ENCODE assay signal across 11 cellular contexts in genomic region chr12:12405882-12406281, GRCh38. TPM values are rescaled to one million over a fixed set of nuclear protein-coding genes. Genes with fewer than 3 reads are reported as not detected.
DNase-seq lines count a peak whose midpoint lies in the region; ATAC-seq and TF ChIP-seq lines count a peak whose summit lies in the region.
"Had no signal": no experiment of that assay in that cellular context is flagged by ENCODE, and none has a peak within 500 bp of the region (broad histone marks: within the 10 kb centered on the region; RNA-seq: fewer than 3 reads in every experiment).

No MANE protein-coding gene starts in this region.

- in situ Hi-C loops in GM23248 (cut with MboI) = no loop called here

- peaks cover 15% of the 10 kb centered on the region; the same call in 1 of the 2 replicates for H3K79me2 ChIP-seq in GM23248 (ENCODE audit: insufficient read depth)

- H3K27me3 ChIP-seq in GM23248 (replicated peaks; ENCODE audit: insufficient read depth) = no peaks in the 10 kb centered on the region

- no peaks in the 10 kb centered on the region for H4K20me1 ChIP-seq in GM23248 (ENCODE audit: insufficient read depth)

- H3F3A ChIP-seq in GM23248 (ENCODE audit: insufficient read depth) = peaks cover 5% of the 10 kb centered on the region; the same call in 1 of the 2 replicates

- H3K36me3 Mint-ChIP-seq in WTC11 = peaks cover 11% of the 10 kb centered on the region

- no peak overlapping the region for H3K27ac ChIP-seq in GM23248

- H3K9me2 ChIP-seq in GM23248 (ENCODE audit: insufficient read depth) = no peaks in the 10 kb centered on the region

- H3K27ac Mint-ChIP-seq in WTC11 = no peak overlapping the region

- no peaks in the 10 kb centered on the region for H3K9me3 ChIP-seq in GM23248 (ENCODE audit: low read depth)

- TF ChIP-seq CTCF in WTC11 (IDR thresholded peaks at IDR 0.05) (no peak), retinal pigment epithelial cell (conservative IDR thresholded peaks at IDR 0.05; ENCODE audit: low read depth, low read length) (no peak), GM20000 (IDR thresholded peaks at IDR 0.05; ENCODE audit: extremely low read depth, missing control alignments) (no peak)

- peak; percentile 26 for DNase-seq in GM23248
- DNase-seq in WTC11 (ENCODE audit: low spot score) = no peak
- DNase-seq in hippocampal formation (lab: John Stamatoyannopoulos, UW) = peak; percentile 48 to 52
- DNase-seq in retinal pigment epithelial cell (ENCODE audit: low read depth) = peak; percentile 93
- no peak for DNase-seq in kidney glomerular epithelial cell (lab: John Stamatoyannopoulos, UW)
- DNase-seq in GM20000 (ENCODE audit: low spot score) = no peak
- DNase-seq: HCEC 1CT, NCI-H1930 had no signal

- peak overlapping the region; percentile 11 for H3K4me2 ChIP-seq in GM23248 (ENCODE audit: unreplicated experiment)

- peaks cover 12% of the 10 kb centered on the region for H3K9me3 Mint-ChIP-seq in WTC11
- H3K9me3 Mint-ChIP-seq: natural killer cell treated with Interleukin-12 subunit alpha and Interleukin-12 subunit beta and Interleukin-15 and Interleukin-18, amount 100 ng/mL, for 72 hours had no signal

- H3K4me1 Mint-ChIP-seq in WTC11 = peaks cover 13% of the 10 kb centered on the region

- CTCF ChIA-PET in WTC11 (lab: Charles Lee) = no interaction called here

- ATAC-seq in WTC11 (no peak), GM21528 (IDR thresholded peaks at IDR 0.05; ENCODE audit: low FRiP score, unreplicated experiment) (no peak), GM18907 (IDR thresholded peaks at IDR 0.05; ENCODE audit: unreplicated experiment) (no peak)
- ATAC-seq: natural killer cell treated with Interleukin-12 subunit alpha and Interleukin-12 subunit beta and Interleukin-15 and Interleukin-18, amount 100 ng/mL, for 72 hours had no signal

- H3K9ac ChIP-seq in GM23248 = no peak overlapping the region

- H3K27me3 Mint-ChIP-seq in WTC11 (ENCODE audit: low read depth) = no peaks in the 10 kb centered on the region
- H3K27me3 Mint-ChIP-seq: natural killer cell treated with Interleukin-12 subunit alpha and Interleukin-12 subunit beta and Interleukin-15 and Interleukin-18, amount 100 ng/mL, for 72 hours had no signal

- peaks cover 8% of the 10 kb centered on the region; the same call in 1 of the 2 replicates for H3K4me1 ChIP-seq in GM23248 (ENCODE audit: insufficient read depth)

- POLR2A ChIA-PET in WTC11 (lab: Charles Lee) = no interaction called here

- H2AFZ ChIP-seq in GM23248 = no peak overlapping the region

- H3K4me3 ChIP-seq in GM23248 = no peak overlapping the region
- no peak overlapping the region for H3K4me3 ChIP-seq in retinal pigment epithelial cell (ENCODE audit: low read length)

- H3K36me3 ChIP-seq in GM23248 (ENCODE audit: low read depth) = no peaks in the 10 kb centered on the region; the same call in 1 of the 2 replicates

- no peak overlapping the region for H3K4me3 Mint-ChIP-seq in WTC11
- H3K4me3 Mint-ChIP-seq: natural killer cell treated with Interleukin-12 subunit alpha and Interleukin-12 subunit beta and Interleukin-15 and Interleukin-18, amount 100 ng/mL, for 72 hours had no signal

- 50 to 56% methylated on average over 5 of the region's 5 CpGs for WGBS in GM23248 (ENCODE audit: low coverage in 1 of 2, low lambda C conversion rate in 2 of 2, missing lambda C conversion rate in 2 of 2), 2 experiments

TF ChIP-seq in WTC11, 78 proteins besides CTCF, POLR2A, EP300 and RAD21:
- no peak for TF ChIP-seq RORB (CRISPR knock-in tag; IDR thresholded peaks at IDR 0.05)
- TF ChIP-seq GRHL2 (CRISPR knock-in tag; IDR thresholded peaks at IDR 0.05; ENCODE audit: insufficient replicate concordance, severe bottlenecking) = no peak
- no peak for TF ChIP-seq CREM (CRISPR knock-in tag; IDR thresholded peaks at IDR 0.05)
- 0 out of 2 replicates have a peak, but pooled peaks have one; percentile 16 for TF ChIP-seq GABPB1 (CRISPR knock-in tag; IDR thresholded peaks at IDR 0.05)
- TF ChIP-seq ATF6 (CRISPR knock-in tag; IDR thresholded peaks at IDR 0.05) = no peak
TF ChIP-seq in WTC11: peak in this region for 1.

RNA-seq across cellular contexts. Expression of gene BORCS5, which starts 49.0 kb away (rescaled TPM):
- total RNA-seq in GM23248 (2014; rRNA removed; shearing (Covaris generic)) = 4.6 and 7.7 TPM in 2 replicates
- 14.1 and 17.2 TPM in 2 replicates for polyA plus RNA-seq in GM23248 (2016; fragmentation: Nextera tagmentation; extraction: Ambion mirVana)
- 13.2 to 16.4 TPM (median 15.1 TPM) in 3 replicates for total RNA-seq in WTC11 (2021)

RNA-seq across cellular contexts. Expression of gene MANSC1, which starts 55.8 kb away (rescaled TPM):
- total RNA-seq in GM23248 (2014; rRNA removed; shearing (Covaris generic)) = 2.5 and 12.2 TPM in 2 replicates
- 8.2 and 8.5 TPM in 2 replicates for polyA plus RNA-seq in GM23248 (2016; fragmentation: Nextera tagmentation; extraction: Ambion mirVana)
- 6.8 to 10.7 TPM (median 10.6 TPM) in 3 replicates for total RNA-seq in WTC11 (2021)

Comparison
In these comparisons a context has a peak if more than half of its experiments do, and no peak if none do; other contexts are left out.
1. DNase-seq: peak in GM23248 (single experiment), hippocampal formation (2 of 2) and retinal pigment epithelial cell (single experiment); none in WTC11 (single experiment), kidney glomerular epithelial cell (single experiment) and GM20000 (single experiment).